In genomic region chr11:65903068-65903481, GRCh38 we compare ENCODE assay signal across 1 cellular context.
TF ChIP-seq lines count a peak whose summit lies in the region.

No MANE protein-coding gene starts in this region.

TF ChIP-seq in K562, 482 proteins besides CTCF, POLR2A, EP300 and RAD21 (continues in another document):
- 0 out of 4 replicates have a peak, but pooled peaks of 1 of the 2 experiments have one; percentile 33 for TF ChIP-seq ARNT (IDR thresholded peaks at IDR 0.05)
- peak; percentile 79 for TF ChIP-seq NR2C1 (IDR thresholded peaks at IDR 0.05)
- TF ChIP-seq NR2C1 (tag; IDR thresholded peaks at IDR 0.05) = peak; percentile 77
- TF ChIP-seq SIX5 (IDR thresholded peaks at IDR 0.05; ENCODE audit: borderline replicate concordance in 1 of 2, insufficient read depth in 1 of 2, low read depth in 1 of 2, low read length in 2 of 2) = no peak
- peak; percentile 58; the same call in 1 of the 2 replicates for TF ChIP-seq CREM (IDR thresholded peaks at IDR 0.05; ENCODE audit: low read depth)
- 0 out of 2 replicates have a peak, but pooled peaks have one; percentile 61 for TF ChIP-seq ZKSCAN8 (CRISPR knock-in tag; IDR thresholded peaks at IDR 0.05)
- TF ChIP-seq ZBTB1 (CRISPR knock-in tag; IDR thresholded peaks at IDR 0.05; ENCODE audit: borderline replicate concordance, low read depth) = peak; percentile 86; the same call in 1 of the 2 replicates
- peak; percentile 82; the same call in 1 of the 2 replicates for TF ChIP-seq GATAD2A (IDR thresholded peaks at IDR 0.05)
- no peak for TF ChIP-seq ETV1 (tag; conservative IDR thresholded peaks at IDR 0.05; ENCODE audit: low read depth)
- no peak for TF ChIP-seq POLR3A (IDR thresholded peaks at IDR 0.05; ENCODE audit: borderline replicate concordance, extremely low read depth, insufficient read depth, insufficient read length)
- peak; percentile 42; the same call in 1 of the 2 replicates for TF ChIP-seq ETS1 (conservative IDR thresholded peaks at IDR 0.05; ENCODE audit: control insufficient read depth, low read depth, low read length)
- TF ChIP-seq ZBTB12 (CRISPR knock-in tag; IDR thresholded peaks at IDR 0.05) = no peak
- TF ChIP-seq ZNF263 (CRISPR knock-in tag; IDR thresholded peaks at IDR 0.05; ENCODE audit: borderline replicate concordance) = peak; percentile 85
- peak; percentile 25; the same call in 1 of the 2 replicates for TF ChIP-seq EGR1 (conservative IDR thresholded peaks at IDR 0.05)
- TF ChIP-seq MAX (CRISPR knock-in tag; IDR thresholded peaks at IDR 0.05) = peak; percentile 25; the same call in 1 of the 2 replicates
- 0 out of 2 replicates have a peak, but pooled peaks have one; percentile 6 for TF ChIP-seq CXXC5 (CRISPR knock-in tag; IDR thresholded peaks at IDR 0.05)
- no peak for TF ChIP-seq DNMT1 (IDR thresholded peaks at IDR 0.05)
- TF ChIP-seq CTBP1 (IDR thresholded peaks at IDR 0.05; ENCODE audit: borderline replicate concordance) = 0 out of 2 replicates have a peak, but pooled peaks have one; percentile 25
- peak; percentile 21; the same call in 1 of the 2 replicates for TF ChIP-seq CREB1 (IDR thresholded peaks at IDR 0.05)
- peak; percentile 61; the same call in 1 of the 2 replicates for TF ChIP-seq CREB1 (CRISPR knock-in tag; IDR thresholded peaks at IDR 0.05)
- 0 out of 2 replicates have a peak, but pooled peaks have one; percentile 20 for TF ChIP-seq FOXM1 (IDR thresholded peaks at IDR 0.05; ENCODE audit: low read depth)
- no peak for TF ChIP-seq FOXM1 (CRISPR knock-in tag; IDR thresholded peaks at IDR 0.05; ENCODE audit: low read depth)
- no peak for TF ChIP-seq KDM5B (IDR thresholded peaks at IDR 0.05; ENCODE audit: insufficient replicate concordance, low read depth, low read length)
- TF ChIP-seq CREBBP (IDR thresholded peaks at IDR 0.05; ENCODE audit: low read depth, low read length) = no peak
- TF ChIP-seq EP400 (IDR thresholded peaks at IDR 0.05) = peak; percentile 31; the same call in 1 of the 2 replicates
- TF ChIP-seq SMARCA4 (IDR thresholded peaks at IDR 0.05) = peak; percentile 30; the same call in 1 of the 2 replicates
- TF ChIP-seq TAF1 (IDR thresholded peaks at IDR 0.05; ENCODE audit: control insufficient read depth, extremely low read depth, insufficient read depth, low read length, severe bottlenecking) = peak; percentile 45
- TF ChIP-seq CBFA2T3 (IDR thresholded peaks at IDR 0.05) = peak; percentile 41; the same call in 1 of the 2 replicates
- no peak for TF ChIP-seq ATF1 (CRISPR knock-in tag; IDR thresholded peaks at IDR 0.05)
- 0 out of 2 replicates have a peak, but pooled peaks have one; percentile 11 for TF ChIP-seq ATF1 (tag; IDR thresholded peaks at IDR 0.05)
- TF ChIP-seq ZNF449 (CRISPR knock-in tag; IDR thresholded peaks at IDR 0.05) = no peak
- peak; percentile 50 to 76 for TF ChIP-seq MAZ (CRISPR knock-in tag; conservative IDR thresholded peaks at IDR 0.05 in 1 of 2, IDR thresholded peaks at IDR 0.05 in 1 of 2)
- TF ChIP-seq SMARCE1 (IDR thresholded peaks at IDR 0.05) = peak; percentile 66; the same call in 1 of the 2 replicates
- TF ChIP-seq ATF7 (IDR thresholded peaks at IDR 0.05) = 0 out of 2 replicates have a peak, but pooled peaks have one; percentile 37
- 0 out of 2 replicates have a peak, but pooled peaks have one; percentile 45 for TF ChIP-seq KAT7 (CRISPR knock-in tag; IDR thresholded peaks at IDR 0.05; ENCODE audit: borderline replicate concordance)
- TF ChIP-seq JUND (IDR thresholded peaks at IDR 0.05; ENCODE audit: borderline replicate concordance, low read depth, low read length) = peak; percentile 73
- peak; percentile 73; the same call in 1 of the 3 replicates for TF ChIP-seq JUND (tag; IDR thresholded peaks at IDR 0.05; ENCODE audit: borderline replicate concordance, low read depth, low read length)
- TF ChIP-seq ZBTB7A (IDR thresholded peaks at IDR 0.05; ENCODE audit: borderline replicate concordance, control insufficient read depth, low read depth, low read length) = peak; percentile 55; the same call in 1 of the 2 replicates
- no peak for TF ChIP-seq MECOM (CRISPR knock-in tag; IDR thresholded peaks at IDR 0.05)
- 0 out of 2 replicates have a peak, but pooled peaks have one; percentile 10 for TF ChIP-seq ADNP (tag; IDR thresholded peaks at IDR 0.05)
- TF ChIP-seq RBFOX2 (IDR thresholded peaks at IDR 0.05; ENCODE audit: low read depth, low read length) = peak; percentile 53
- peak; percentile 42; the same call in 1 of the 2 replicates for TF ChIP-seq POLR2G (IDR thresholded peaks at IDR 0.05; ENCODE audit: low read depth, low read length)
- TF ChIP-seq TEAD4 (IDR thresholded peaks at IDR 0.05; ENCODE audit: low read length) = peak; percentile 78
- 0 out of 2 replicates have a peak, but pooled peaks have one; percentile 72 for TF ChIP-seq TEAD4 (CRISPR knock-in tag; IDR thresholded peaks at IDR 0.05; ENCODE audit: borderline replicate concordance)
- TF ChIP-seq TEAD1 (CRISPR knock-in tag; IDR thresholded peaks at IDR 0.05) = peak; percentile 60 to 98
- no peak for TF ChIP-seq HDAC6 (IDR thresholded peaks at IDR 0.05; ENCODE audit: low read depth, low read length)
- no peak for TF ChIP-seq SUPT5H (IDR thresholded peaks at IDR 0.05)
- TF ChIP-seq ARID1B (IDR thresholded peaks at IDR 0.05) = peak; percentile 54; the same call in 1 of the 2 replicates
- TF ChIP-seq MYC (IDR thresholded peaks at IDR 0.05; ENCODE audit: low read depth, low read length) = 0 out of 2 replicates have a peak, but pooled peaks have one; percentile 22
- no peak for TF ChIP-seq MYC (CRISPR knock-in tag; IDR thresholded peaks at IDR 0.05; ENCODE audit: borderline replicate concordance, low read depth)
- no peak for TF ChIP-seq CBFB (CRISPR knock-in tag; IDR thresholded peaks at IDR 0.05)
- no peak for TF ChIP-seq ZFX (CRISPR knock-in tag; IDR thresholded peaks at IDR 0.05)
- TF ChIP-seq BHLHE40 (IDR thresholded peaks at IDR 0.05; ENCODE audit: low read length) = peak; percentile 62; the same call in 1 of the 2 replicates
- no peak for TF ChIP-seq GABPB2 (CRISPR knock-in tag; conservative IDR thresholded peaks at IDR 0.05)
- TF ChIP-seq POLR2AphosphoS5 (IDR thresholded peaks at IDR 0.05; ENCODE audit: control insufficient read depth, insufficient read depth, low read depth, low read length) = peak; percentile 30; the same call in 1 of the 2 replicates
- peak; percentile 71; the same call in 1 of the 2 replicates for TF ChIP-seq RNF2 (IDR thresholded peaks at IDR 0.05)
- TF ChIP-seq NR2C2 (CRISPR knock-in tag; IDR thresholded peaks at IDR 0.05) = no peak
- TF ChIP-seq NR2C2 (tag; IDR thresholded peaks at IDR 0.05) = peak; percentile 72
- peak; percentile 77 for TF ChIP-seq ATF3 (IDR thresholded peaks at IDR 0.05)
- TF ChIP-seq ATF3 (CRISPR knock-in tag; conservative IDR thresholded peaks at IDR 0.05) = no peak
- peak; percentile 29 for TF ChIP-seq HMGN3 (IDR thresholded peaks at IDR 0.05; ENCODE audit: borderline replicate concordance, extremely low read depth, insufficient read length, low read depth, low read length)
- TF ChIP-seq DPF2 (IDR thresholded peaks at IDR 0.05) = peak; percentile 54; the same call in 1 of the 2 replicates
- 0 out of 2 replicates have a peak, but pooled peaks have one; percentile 5 for TF ChIP-seq NFE2 (IDR thresholded peaks at IDR 0.05; ENCODE audit: low read depth)
- TF ChIP-seq HMBOX1 (IDR thresholded peaks at IDR 0.05) = peak; percentile 27; the same call in 1 of the 2 replicates
- TF ChIP-seq SRSF3 (IDR thresholded peaks at IDR 0.05; ENCODE audit: insufficient read depth, low read length) = no peak
- TF ChIP-seq VEZF1 (CRISPR knock-in tag; IDR thresholded peaks at IDR 0.05) = peak; percentile 44; the same call in 1 of the 2 replicates
- peak; percentile 51; the same call in 1 of the 2 replicates for TF ChIP-seq XRCC5 (IDR thresholded peaks at IDR 0.05; ENCODE audit: low read depth, low read length)
- TF ChIP-seq MLLT1 (IDR thresholded peaks at IDR 0.05) = 0 out of 4 replicates have a peak, but pooled peaks of 1 of the 2 experiments have one; percentile 20
- TF ChIP-seq ZNF780A (CRISPR knock-in tag; IDR thresholded peaks at IDR 0.05) = no peak
